In the genomic region with DNA sequence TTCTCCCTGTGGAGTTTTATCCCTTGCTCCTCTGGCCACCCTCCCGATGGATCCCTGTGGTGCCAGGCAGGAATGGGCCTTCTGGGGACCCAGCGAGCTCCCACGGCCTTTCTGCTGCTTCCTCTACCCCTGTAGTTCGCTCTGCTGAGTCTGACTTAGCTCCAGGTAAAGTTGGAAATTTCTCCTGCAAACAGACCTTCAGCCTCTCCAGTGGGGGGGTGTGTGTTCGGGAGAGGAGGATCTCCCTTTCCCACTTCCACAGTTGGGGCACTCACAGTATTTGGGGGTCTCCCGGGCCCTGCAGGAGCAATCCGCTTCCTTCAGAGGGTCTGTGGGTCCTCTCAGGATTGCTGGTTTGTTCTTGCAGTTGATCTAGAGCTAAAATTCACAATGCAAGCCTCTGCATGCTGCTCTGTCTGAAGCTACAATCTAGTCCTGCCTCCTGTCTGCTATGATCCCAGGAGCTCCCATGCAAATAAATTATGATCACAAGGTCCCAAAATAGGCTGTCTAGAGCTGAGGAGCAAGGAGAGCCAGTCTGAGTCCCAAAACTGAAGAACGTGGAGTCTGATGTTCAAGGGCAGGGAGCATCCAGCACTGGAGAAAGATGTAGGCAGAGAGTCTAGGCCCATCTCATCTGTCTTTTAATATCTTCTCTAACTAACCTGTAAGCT, we compare ENCODE assay signal across 10 cellular contexts. TPM values are rescaled to one million over a fixed set of nuclear protein-coding genes. Genes with fewer than 3 reads are reported as not detected.
DNase-seq lines count a peak whose midpoint lies in the region; ATAC-seq lines count a peak whose summit lies in the region.
"Had no signal": no experiment of that assay in that cellular context is flagged by ENCODE, and none has a peak within 500 bp of the region (broad histone marks: within the 10 kb centered on the region; RNA-seq: fewer than 3 reads in every experiment).

No MANE protein-coding gene starts in this region.

- peaks cover 19% of the 10 kb centered on the region for H3K4me1 Mint-ChIP-seq in T-helper 2 cell treated with Interferon-gamma antibody and Interleukin-4, amounts not matched to agents 5 μg/mL and 100 μg/mL, for 36 hours (ENCODE audit: low read depth)
- H3K4me1 Mint-ChIP-seq in activated T-helper 1 cell treated with anti-CD3 and anti-CD28 coated beads, Interleukin-12 subunit alpha, Interleukin-12 subunit beta, Interleukin-2, Interleukin-4 antibody, amounts not matched to agents 30 ng/mL and 10 ng/mL and 1 ng/mL, durations not matched to agents 14 hours and 24 hours and 36 hours (ENCODE audit: low read depth), result peaks cover 28% of the 10 kb centered on the region
- H3K4me1 Mint-ChIP-seq in immature natural killer cell, result peaks cover 41 to 45% of the 10 kb centered on the region in 2 donors
- peaks cover 30 to 37% of the 10 kb centered on the region in 2 donors for H3K4me1 Mint-ChIP-seq in stimulated activated naive B cell treated with anti-CD40 and anti-IgM and Interleukin-4, amounts not matched to agents 10 μg/mL and 1 μg/mL and 100 μg/mL, for 72 hours

- H3K36me3 Mint-ChIP-seq in T-helper 2 cell treated with Interferon-gamma antibody and Interleukin-4, amounts not matched to agents 5 μg/mL and 100 μg/mL, for 36 hours (ENCODE audit: low read depth), result peaks cover 42% of the 10 kb centered on the region
- peaks cover 41% of the 10 kb centered on the region for H3K36me3 Mint-ChIP-seq in activated T-helper 1 cell treated with anti-CD3 and anti-CD28 coated beads, Interleukin-12 subunit alpha, Interleukin-12 subunit beta, Interleukin-2, Interleukin-4 antibody, amounts not matched to agents 30 ng/mL and 10 ng/mL and 1 ng/mL, durations not matched to agents 14 hours and 24 hours and 36 hours (ENCODE audit: low read depth)
- peaks cover under 1 to 20% (median 16%) of the 10 kb centered on the region in 3 donors for H3K36me3 Mint-ChIP-seq in immature natural killer cell
- peaks cover 28 to 50% of the 10 kb centered on the region in 2 donors for H3K36me3 Mint-ChIP-seq in stimulated activated naive B cell treated with anti-CD40 and anti-IgM and Interleukin-4, amounts not matched to agents 10 μg/mL and 1 μg/mL and 100 μg/mL, for 72 hours

- no peak overlapping the region for H3K4me3 Mint-ChIP-seq in T-helper 2 cell treated with Interferon-gamma antibody and Interleukin-4, amounts not matched to agents 5 μg/mL and 100 μg/mL, for 36 hours
- H3K4me3 Mint-ChIP-seq in activated T-helper 1 cell treated with anti-CD3 and anti-CD28 coated beads, Interleukin-12 subunit alpha, Interleukin-12 subunit beta, Interleukin-2, Interleukin-4 antibody, amounts not matched to agents 30 ng/mL and 10 ng/mL and 1 ng/mL, durations not matched to agents 14 hours and 24 hours and 36 hours, result no peak overlapping the region
- no peak overlapping the region for H3K4me3 Mint-ChIP-seq in immature natural killer cell
- H3K4me3 Mint-ChIP-seq in stimulated activated naive B cell treated with anti-CD40 and anti-IgM and Interleukin-4, amounts not matched to agents 10 μg/mL and 1 μg/mL and 100 μg/mL, for 72 hours, result no peak overlapping the region

- no peak for ATAC-seq in stimulated activated naive B cell treated with anti-CD40 and anti-IgM and Interleukin-4, amounts not matched to agents 10 μg/mL and 1 μg/mL and 100 μg/mL, for 72 hours (replicated peaks)
- no peak for ATAC-seq in HG02678 (IDR thresholded peaks at IDR 0.05; ENCODE audit: unreplicated experiment)

- intact Hi-C loops in activated T-helper 1 cell treated with anti-CD3 and anti-CD28 coated beads, Interleukin-12 subunit alpha, Interleukin-12 subunit beta, Interleukin-2, Interleukin-4 antibody, amounts not matched to agents 30 ng/mL and 10 ng/mL and 1 ng/mL, durations not matched to agents 14 hours and 24 hours and 36 hours (cut with micrococcal nuclease), result no loop called here

- peaks cover 3% of the 10 kb centered on the region for H3K9me3 Mint-ChIP-seq in T-helper 2 cell treated with Interferon-gamma antibody and Interleukin-4, amounts not matched to agents 5 μg/mL and 100 μg/mL, for 36 hours
- no peaks in the 10 kb centered on the region for H3K9me3 Mint-ChIP-seq in activated T-helper 1 cell treated with anti-CD3 and anti-CD28 coated beads, Interleukin-12 subunit alpha, Interleukin-12 subunit beta, Interleukin-2, Interleukin-4 antibody, amounts not matched to agents 30 ng/mL and 10 ng/mL and 1 ng/mL, durations not matched to agents 14 hours and 24 hours and 36 hours
- no peaks in the 10 kb centered on the region for H3K9me3 Mint-ChIP-seq in immature natural killer cell
- no peaks in the 10 kb centered on the region for H3K9me3 Mint-ChIP-seq in stimulated activated naive B cell treated with anti-CD40 and anti-IgM and Interleukin-4, amounts not matched to agents 10 μg/mL and 1 μg/mL and 100 μg/mL, for 72 hours

- H3K27ac Mint-ChIP-seq in T-helper 2 cell treated with Interferon-gamma antibody and Interleukin-4, amounts not matched to agents 5 μg/mL and 100 μg/mL, for 36 hours, result peak overlapping the region; percentile 31
- H3K27ac Mint-ChIP-seq in activated T-helper 1 cell treated with anti-CD3 and anti-CD28 coated beads, Interleukin-12 subunit alpha, Interleukin-12 subunit beta, Interleukin-2, Interleukin-4 antibody, amounts not matched to agents 30 ng/mL and 10 ng/mL and 1 ng/mL, durations not matched to agents 14 hours and 24 hours and 36 hours, result peak overlapping the region; percentile 55
- peak overlapping the region in 4 of 6 donors; percentile 1 to 55 (median 49) for H3K27ac Mint-ChIP-seq in immature natural killer cell
- H3K27ac Mint-ChIP-seq in stimulated activated naive B cell treated with anti-CD40 and anti-IgM and Interleukin-4, amounts not matched to agents 10 μg/mL and 1 μg/mL and 100 μg/mL, for 72 hours, result peak overlapping the region; percentile 71

- no peaks in the 10 kb centered on the region for H3K27me3 Mint-ChIP-seq in T-helper 2 cell treated with Interferon-gamma antibody and Interleukin-4, amounts not matched to agents 5 μg/mL and 100 μg/mL, for 36 hours (ENCODE audit: low read depth)
- no peaks in the 10 kb centered on the region for H3K27me3 Mint-ChIP-seq in activated T-helper 1 cell treated with anti-CD3 and anti-CD28 coated beads, Interleukin-12 subunit alpha, Interleukin-12 subunit beta, Interleukin-2, Interleukin-4 antibody, amounts not matched to agents 30 ng/mL and 10 ng/mL and 1 ng/mL, durations not matched to agents 14 hours and 24 hours and 36 hours (ENCODE audit: insufficient read depth)
- H3K27me3 Mint-ChIP-seq in immature natural killer cell (ENCODE audit: low read depth in 3 of 3), result peaks cover 0 to 2% (median 0%) of the 10 kb centered on the region in 3 donors
- H3K27me3 Mint-ChIP-seq in stimulated activated naive B cell treated with anti-CD40 and anti-IgM and Interleukin-4, amounts not matched to agents 10 μg/mL and 1 μg/mL and 100 μg/mL, for 72 hours, result no peaks in the 10 kb centered on the region

- no peak for DNase-seq in T-helper 2 cell treated with Interferon-gamma antibody and Interleukin-4, amounts not matched to agents 5 μg/mL and 100 μg/mL, for 36 hours (ENCODE audit: low spot score)
- DNase-seq in T-helper 2 cell (no peak), immature natural killer cell (no peak), GF-D8 (lab: John Stamatoyannopoulos, UW) (no peak), NOMO-1 (lab: John Stamatoyannopoulos, UW; ENCODE audit: unreplicated experiment in 2 of 2) (no peak)
- DNase-seq in activated T-helper 1 cell treated with anti-CD3 and anti-CD28 coated beads, Interleukin-12 subunit alpha, Interleukin-12 subunit beta, Interleukin-2, Interleukin-4 antibody, amounts not matched to agents 30 ng/mL and 10 ng/mL and 1 ng/mL, durations not matched to agents 14 hours and 24 hours and 36 hours (ENCODE audit: low spot score), result no peak
- no peak for DNase-seq in stimulated activated naive B cell treated with anti-CD40 and anti-IgM and Interleukin-4, amounts not matched to agents 10 μg/mL and 1 μg/mL and 100 μg/mL, for 72 hours
- DNase-seq: GDM1; NK-92 treated with Interleukin-12 subunit alpha and Interleukin-12 subunit beta, amount 100 ng/mL, for 24 hours had no signal

RNA-seq across cellular contexts. Expression of a gene that starts 18.3 kb away (rescaled TPM):
- total RNA-seq in activated T-helper 1 cell treated with anti-CD3 and anti-CD28 coated beads, Interleukin-12 subunit alpha, Interleukin-12 subunit beta, Interleukin-2, Interleukin-4 antibody, amounts not matched to agents 30 ng/mL and 10 ng/mL and 1 ng/mL, durations not matched to agents 14 hours and 24 hours and 36 hours, result 32.6 and 34.2 TPM in 2 replicates
- polyA plus RNA-seq in immature natural killer cell, result 10 to 100 TPM; 10.7 to 32.9 (median 16.3) TPM

RNA-seq across cellular contexts. Expression of a gene that starts 18.6 kb away (rescaled TPM):
- total RNA-seq in activated T-helper 1 cell treated with anti-CD3 and anti-CD28 coated beads, Interleukin-12 subunit alpha, Interleukin-12 subunit beta, Interleukin-2, Interleukin-4 antibody, amounts not matched to agents 30 ng/mL and 10 ng/mL and 1 ng/mL, durations not matched to agents 14 hours and 24 hours and 36 hours, result 87.3 and 89.9 TPM in 2 replicates
- 10 to 100 TPM; 18.8 to 44.8 (median 43.9) TPM for polyA plus RNA-seq in immature natural killer cell

RNA-seq across cellular contexts. Expression of a gene that starts 20.1 kb away (rescaled TPM):
- 70.8 and 72.5 TPM in 2 replicates for total RNA-seq in activated T-helper 1 cell treated with anti-CD3 and anti-CD28 coated beads, Interleukin-12 subunit alpha, Interleukin-12 subunit beta, Interleukin-2, Interleukin-4 antibody, amounts not matched to agents 30 ng/mL and 10 ng/mL and 1 ng/mL, durations not matched to agents 14 hours and 24 hours and 36 hours
- 10 to 100 TPM in 1 of 3 donors, 1 to 10 TPM in 2; 3.6 to 11.2 (median 6.4) TPM for polyA plus RNA-seq in immature natural killer cell
